Comparison of ENCODE assay signal across 31 cellular contexts in genomic region chr12:111377440-111377839, GRCh38.
"Had no signal": no experiment of that assay in that cellular context is flagged by ENCODE, and none has a peak within 500 bp of the region (broad histone marks: within the 10 kb centered on the region; RNA-seq: fewer than 3 reads in every experiment).

No MANE protein-coding gene starts in this region.

- H3K9me3 ChIP-seq: ascending aorta had no signal

- H3K4me1 ChIP-seq: ascending aorta had no signal

- H3K27ac ChIP-seq: ascending aorta, cardiac muscle cell, VCaP had no signal

- H3K36me3 ChIP-seq: ascending aorta, cardiac muscle cell had no signal

- H3K4me3 ChIP-seq: ascending aorta, cardiac muscle cell had no signal

- FAIRE-seq: bronchial epithelial cell, TTC549 had no signal

- ATAC-seq: activated CD4-positive, alpha-beta T cell treated with anti-CD3 and anti-CD28 coated beads for 36 hours; activated CD8-positive, alpha-beta T cell treated with anti-CD3 and anti-CD28 coated beads for 36 hours; activated naive CD8-positive, alpha-beta T cell treated with anti-CD3 and anti-CD28 coated beads, Interleukin-2, amount 50 U/mL, for 24 hours; activated T-cell treated with anti-CD3 and anti-CD28 coated beads, Interleukin-2, amount 50 U/mL, for 4 hours; activated T-cell treated with anti-CD3 and anti-CD28 coated beads, Interleukin-2, amount 50 U/mL, for 72 hours had no signal

- H3K27me3 ChIP-seq: ascending aorta, cardiac muscle cell had no signal

- DNase-seq: activated B cell treated with CpG ODN at 0.5 μM for 24 hours; activated CD4-positive, alpha-beta memory T cell treated with anti-CD3 and anti-CD28 coated beads for 36 hours; activated CD4-positive, alpha-beta T cell treated with anti-CD3 and anti-CD28 coated beads for 36 hours; activated CD4-positive, alpha-beta T cell treated with anti-CD3 and anti-CD28 coated beads, Interleukin-2, amount 10 ng/mL, durations not matched to agents 24 days and 14 days; activated CD4-positive, alpha-beta T cell treated with anti-CD3 and anti-CD28 coated beads, Interleukin-2, amount 50 U/mL, for 1 hour; activated CD4-positive, alpha-beta T cell treated with anti-CD3 and anti-CD28 coated beads, Interleukin-2, amount 50 U/mL, for 4 hours; activated CD4-positive, CD25-positive, alpha-beta regulatory T cell treated with anti-CD3 and anti-CD28 coated beads, Interleukin-2, amount 50 U/mL, for 72 hours; activated CD8-positive, alpha-beta memory T cell treated with anti-CD3 and anti-CD28 coated beads, Interleukin-2, amount 50 U/mL, for 4 hours; activated CD8-positive, alpha-beta T cell treated with anti-CD3 and anti-CD28 coated beads for 36 hours; activated effector memory CD4-positive, alpha-beta T cell treated with Interleukin-2 at 50 U/mL for 16 hours; activated gamma-delta T cell; activated naive CD4-positive, alpha-beta T cell treated with anti-CD3 and anti-CD28 coated beads, Interleukin-2, amount 10 ng/mL, durations not matched to agents 7 days and 5 days; activated naive CD4-positive, alpha-beta T cell treated with Interleukin-2 at 50 U/mL for 16 hours; activated naive CD8-positive, alpha-beta T cell treated with anti-CD3 and anti-CD28 coated beads, Interleukin-2, amount 10 ng/mL, durations not matched to agents 7 days and 5 days; activated naive CD8-positive, alpha-beta T cell treated with anti-CD3 and anti-CD28 coated beads, Interleukin-2, amount 50 U/mL, for 24 hours; activated T-cell treated with anti-CD3 and anti-CD28 coated beads for 4 hours; activated T-cell treated with anti-CD3 and anti-CD28 coated beads, Interleukin-2, amount 50 U/mL, for 1 hour; activated T-cell treated with anti-CD3 and anti-CD28 coated beads, Interleukin-2, amount 50 U/mL, for 4 hours; activated T-cell treated with anti-CD3 and anti-CD28 coated beads, Interleukin-2, amount 50 U/mL, for 72 hours; amygdala; anterior cingulate cortex; caudate nucleus; cerebellar nuclear complex; T-helper 1 cell; T-helper 2 cell; T-helper 9 cell had no signal
